11 cellular contexts compared by ENCODE assay signal in the genomic region with DNA sequence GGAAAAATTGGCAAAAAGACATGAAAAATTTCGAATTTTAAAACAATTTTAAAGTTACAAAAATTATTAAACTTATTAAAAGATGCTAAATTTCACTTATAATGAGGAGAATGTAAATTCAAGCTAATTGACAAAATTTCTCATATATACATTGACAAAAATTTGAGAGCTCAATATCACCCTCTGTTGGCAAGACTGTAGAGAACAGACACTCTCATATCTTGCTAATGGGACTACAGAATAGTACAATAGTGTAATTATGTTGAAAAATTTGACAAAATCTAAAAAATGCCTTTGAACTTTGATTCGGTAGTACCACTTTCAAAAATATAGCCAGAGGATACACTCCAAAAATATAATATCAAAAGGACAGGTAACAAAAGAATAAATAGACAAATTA. TPM values are rescaled to one million over a fixed set of nuclear protein-coding genes. Genes with fewer than 3 reads are reported as not detected.
DNase-seq lines count a peak whose midpoint lies in the region; TF ChIP-seq lines count a peak whose summit lies in the region.
"Had no signal": no experiment of that assay in that cellular context is flagged by ENCODE, and none has a peak within 500 bp of the region (broad histone marks: within the 10 kb centered on the region; RNA-seq: fewer than 3 reads in every experiment).

No MANE protein-coding gene starts in this region.

- POLR2A ChIA-PET in activated CD4-positive, alpha-beta T cell treated with anti-CD3 and anti-CD28 coated beads, Interleukin-2, amount 10 ng/mL, durations not matched to agents 7 days and 5 days (lab: Charles Lee), result no interaction called here
- POLR2A ChIA-PET in activated CD4-positive, alpha-beta memory T cell treated with anti-CD3 and anti-CD28 coated beads for 36 hours (lab: Charles Lee), result no interaction called here

- H3K4me2 ChIP-seq in KMS-11, result no peak overlapping the region

- DNase-seq in GM12864 (ENCODE audit: low read depth), result no peak
- peak; percentile 1 for DNase-seq in astrocyte of the cerebellum (ENCODE audit: low read depth)
- peak; percentile 7 to 53 for DNase-seq in lung microvascular endothelial cell (ENCODE audit: low read depth in 2 of 2)
- no peak for DNase-seq in HuH-7.5 (ENCODE audit: low spot score)
- no peak for DNase-seq in activated CD4-positive, alpha-beta T cell treated with anti-CD3 and anti-CD28 coated beads, Interleukin-2, amount 10 ng/mL, durations not matched to agents 7 days and 5 days
- no peak for DNase-seq in GDM1 (lab: John Stamatoyannopoulos, UW)
- no peak for DNase-seq in activated CD4-positive, alpha-beta memory T cell treated with anti-CD3 and anti-CD28 coated beads for 36 hours
- DNase-seq: stimulated activated CD4-positive, alpha-beta T cell treated with anti-CD3 and anti-CD28 coated beads, Interleukin-4, amount 100 ng/mL, for 24 hours had no signal

- no peak overlapping the region for H3K4me3 Mint-ChIP-seq in activated CD4-positive, alpha-beta T cell treated with anti-CD3 and anti-CD28 coated beads, Interleukin-2, amount 10 ng/mL, durations not matched to agents 7 days and 5 days
- H3K4me3 Mint-ChIP-seq in activated CD4-positive, alpha-beta memory T cell treated with anti-CD3 and anti-CD28 coated beads for 36 hours, result no peak overlapping the region

- H3K9me3 Mint-ChIP-seq in activated CD4-positive, alpha-beta T cell treated with anti-CD3 and anti-CD28 coated beads, Interleukin-2, amount 10 ng/mL, durations not matched to agents 7 days and 5 days, result no peaks in the 10 kb centered on the region
- H3K9me3 Mint-ChIP-seq in activated CD4-positive, alpha-beta memory T cell treated with anti-CD3 and anti-CD28 coated beads for 36 hours, result no peaks in the 10 kb centered on the region

- H3K9ac ChIP-seq in KMS-11, result no peak overlapping the region

- H3K36me3 Mint-ChIP-seq in activated CD4-positive, alpha-beta T cell treated with anti-CD3 and anti-CD28 coated beads, Interleukin-2, amount 10 ng/mL, durations not matched to agents 7 days and 5 days (ENCODE audit: low read depth), result no peaks in the 10 kb centered on the region
- H3K36me3 Mint-ChIP-seq in activated CD4-positive, alpha-beta memory T cell treated with anti-CD3 and anti-CD28 coated beads for 36 hours, result no peaks in the 10 kb centered on the region

- CTCF ChIA-PET in activated CD4-positive, alpha-beta T cell treated with anti-CD3 and anti-CD28 coated beads, Interleukin-2, amount 10 ng/mL, durations not matched to agents 7 days and 5 days (lab: Charles Lee), result no interaction called here
- CTCF ChIA-PET in activated CD4-positive, alpha-beta memory T cell treated with anti-CD3 and anti-CD28 coated beads for 36 hours (lab: Charles Lee), result no interaction called here

- H3K4me1 ChIP-seq in KMS-11 (ENCODE audit: low read depth, poor library complexity, severe bottlenecking), result no peaks in the 10 kb centered on the region
- H3K4me1 ChIP-seq: SJCRH30 had no signal

- no peaks in the 10 kb centered on the region for H3K27me3 Mint-ChIP-seq in activated CD4-positive, alpha-beta T cell treated with anti-CD3 and anti-CD28 coated beads, Interleukin-2, amount 10 ng/mL, durations not matched to agents 7 days and 5 days
- H3K27me3 Mint-ChIP-seq in activated CD4-positive, alpha-beta memory T cell treated with anti-CD3 and anti-CD28 coated beads for 36 hours, result no peaks in the 10 kb centered on the region

- H3K27me3 ChIP-seq in KMS-11 (ENCODE audit: insufficient read depth, low read depth), result no peaks in the 10 kb centered on the region
- H3K27me3 ChIP-seq: SJCRH30 had no signal

- in situ Hi-C loops in astrocyte of the cerebellum (cut with HindIII; ENCODE audit: low sequenced_read_pairs), result no loop called here

- intact Hi-C loops in activated CD4-positive, alpha-beta memory T cell treated with anti-CD3 and anti-CD28 coated beads for 36 hours (cut with micrococcal nuclease), result no loop called here

- no peaks in the 10 kb centered on the region for H3K36me3 ChIP-seq in KMS-11 (ENCODE audit: insufficient read depth)
- H3K36me3 ChIP-seq: SJCRH30 had no signal

- H3K4me1 Mint-ChIP-seq in activated CD4-positive, alpha-beta T cell treated with anti-CD3 and anti-CD28 coated beads, Interleukin-2, amount 10 ng/mL, durations not matched to agents 7 days and 5 days, result no peaks in the 10 kb centered on the region
- no peaks in the 10 kb centered on the region for H3K4me1 Mint-ChIP-seq in activated CD4-positive, alpha-beta memory T cell treated with anti-CD3 and anti-CD28 coated beads for 36 hours (ENCODE audit: low read depth)

- no peak overlapping the region for H3K27ac Mint-ChIP-seq in activated CD4-positive, alpha-beta T cell treated with anti-CD3 and anti-CD28 coated beads, Interleukin-2, amount 10 ng/mL, durations not matched to agents 7 days and 5 days
- H3K27ac Mint-ChIP-seq in activated CD4-positive, alpha-beta memory T cell treated with anti-CD3 and anti-CD28 coated beads for 36 hours, result no peak overlapping the region

- TF ChIP-seq CTCF in GM12864 (IDR thresholded peaks at IDR 0.05; ENCODE audit: low read depth, low read length, missing control alignments) (peak; percentile 3), KMS-11 (conservative IDR thresholded peaks at IDR 0.05; ENCODE audit: low read depth, low read length) (peak; percentile 55; the same call in 1 of the 2 replicates), astrocyte of the cerebellum (IDR thresholded peaks at IDR 0.05; ENCODE audit: low read depth, low read length, missing control alignments) (peak; percentile 33)

- no peak overlapping the region for H3K4me3 ChIP-seq in GM12864 (ENCODE audit: low read depth, low read length)
- H3K4me3 ChIP-seq in KMS-11 (IDR thresholded peaks at IDR 0.05; ENCODE audit: insufficient read depth, low read depth, low read length), result no peak overlapping the region
- H3K4me3 ChIP-seq in astrocyte of the cerebellum (ENCODE audit: low read depth, low read length), result no peak overlapping the region
- H3K4me3 ChIP-seq: SJCRH30 had no signal

- H3K27ac ChIP-seq in KMS-11, result no peak overlapping the region
- H3K27ac ChIP-seq: epithelial cell of prostate, SJCRH30 had no signal

- H4K20me1 ChIP-seq in KMS-11 (ENCODE audit: insufficient read depth), result no peaks in the 10 kb centered on the region

- no peak overlapping the region for H2AFZ ChIP-seq in KMS-11 (ENCODE audit: low read depth)

- no peaks in the 10 kb centered on the region for H3K79me2 ChIP-seq in KMS-11 (ENCODE audit: insufficient read depth, low read depth)

RNA-seq across cellular contexts. Expression of gene DCAF8L2, which starts 29.8 kb away (rescaled TPM):
- total RNA-seq in lung microvascular endothelial cell, result not detected in 2 replicates
- total RNA-seq in activated CD4-positive, alpha-beta T cell treated with anti-CD3 and anti-CD28 coated beads, Interleukin-2, amount 10 ng/mL, durations not matched to agents 7 days and 5 days, result not detected
- total RNA-seq in activated CD4-positive, alpha-beta memory T cell treated with anti-CD3 and anti-CD28 coated beads for 36 hours, result not detected
- total RNA-seq: SJCRH30 had no signal

Comparison
In these comparisons a context has a peak if more than half of its experiments do, and no peak if none do; other contexts are left out.
1. DNase-seq: peak in astrocyte of the cerebellum (single experiment) and lung microvascular endothelial cell (2 of 2); none in GM12864 (single experiment), HuH-7.5 (single experiment), activated CD4-positive, alpha-beta T cell treated with anti-CD3 and anti-CD28 coated beads, Interleukin-2, amount 10 ng/mL, durations not matched to agents 7 days and 5 days (single experiment), GDM1 (single experiment) and activated CD4-positive, alpha-beta memory T cell treated with anti-CD3 and anti-CD28 coated beads for 36 hours (single experiment).
2. CTCF ChIP-seq: peak in every context shown above with its lines; median percentile 55 in KMS-11; 33 in astrocyte of the cerebellum; 3 in GM12864.